Comparison of ENCODE assay signal across 8 cellular contexts in genomic region chr1:32274646-32275340, GRCh38. TPM values are rescaled to one million over a fixed set of nuclear protein-coding genes. Genes with fewer than 3 reads are reported as not detected.
A peak's percentile ranks its signal among the peaks of the same experiment; 100 is the strongest.
DNase-seq lines count a peak whose midpoint lies in the region; TF ChIP-seq lines count a peak whose summit lies in the region.
"Had no signal": no experiment of that assay in that cellular context is flagged by ENCODE, and none has a peak within 500 bp of the region (broad histone marks: within the 10 kb centered on the region; RNA-seq: fewer than 3 reads in every experiment).

No MANE protein-coding gene starts in this region.

- no peaks in the 10 kb centered on the region for H3K27me3 Mint-ChIP-seq in activated CD4-positive, alpha-beta T cell treated with anti-CD3 and anti-CD28 coated beads, Interleukin-2, amount 10 ng/mL, durations not matched to agents 24 days and 14 days
- no peaks in the 10 kb centered on the region for H3K27me3 Mint-ChIP-seq in activated CD4-positive, alpha-beta memory T cell treated with anti-CD3 and anti-CD28 coated beads for 36 hours
- H3K27me3 Mint-ChIP-seq in nephron progenitor cell (ENCODE audit: low read depth, poor library complexity): peaks cover 16% of the 10 kb centered on the region

- TF ChIP-seq CTCF in nephron progenitor cell (IDR thresholded peaks at IDR 0.05): no peak

- H3K9me3 Mint-ChIP-seq in activated CD4-positive, alpha-beta T cell treated with anti-CD3 and anti-CD28 coated beads, Interleukin-2, amount 10 ng/mL, durations not matched to agents 24 days and 14 days: no peaks in the 10 kb centered on the region
- H3K9me3 Mint-ChIP-seq in activated CD4-positive, alpha-beta memory T cell treated with anti-CD3 and anti-CD28 coated beads for 36 hours: no peaks in the 10 kb centered on the region
- no peaks in the 10 kb centered on the region for H3K9me3 Mint-ChIP-seq in nephron progenitor cell

- peak overlapping the region; percentile 86 for H3K27ac Mint-ChIP-seq in activated CD4-positive, alpha-beta T cell treated with anti-CD3 and anti-CD28 coated beads, Interleukin-2, amount 10 ng/mL, durations not matched to agents 24 days and 14 days
- H3K27ac Mint-ChIP-seq in activated CD4-positive, alpha-beta memory T cell treated with anti-CD3 and anti-CD28 coated beads for 36 hours: peak overlapping the region; percentile 90
- H3K27ac Mint-ChIP-seq in nephron progenitor cell: peak overlapping the region; percentile 36

- peaks cover 76% of the 10 kb centered on the region for H3K36me3 Mint-ChIP-seq in activated CD4-positive, alpha-beta T cell treated with anti-CD3 and anti-CD28 coated beads, Interleukin-2, amount 10 ng/mL, durations not matched to agents 24 days and 14 days (ENCODE audit: low read depth)
- H3K36me3 Mint-ChIP-seq in activated CD4-positive, alpha-beta memory T cell treated with anti-CD3 and anti-CD28 coated beads for 36 hours: peaks cover 59% of the 10 kb centered on the region
- H3K36me3 Mint-ChIP-seq in nephron progenitor cell (ENCODE audit: low read depth): no peaks in the 10 kb centered on the region

- H3K4me1 Mint-ChIP-seq in activated CD4-positive, alpha-beta T cell treated with anti-CD3 and anti-CD28 coated beads, Interleukin-2, amount 10 ng/mL, durations not matched to agents 24 days and 14 days: peaks cover 57% of the 10 kb centered on the region
- H3K4me1 Mint-ChIP-seq in activated CD4-positive, alpha-beta memory T cell treated with anti-CD3 and anti-CD28 coated beads for 36 hours (ENCODE audit: low read depth): peaks cover 43% of the 10 kb centered on the region
- peaks cover 23% of the 10 kb centered on the region for H3K4me1 Mint-ChIP-seq in nephron progenitor cell

- intact Hi-C loops in activated CD4-positive, alpha-beta T cell treated with anti-CD3 and anti-CD28 coated beads, Interleukin-2, amount 10 ng/mL, durations not matched to agents 24 days and 14 days (cut with micrococcal nuclease): loop anchor here (5.0 kb wide), 1 partner anchor 48 kb away; no protein-coding TSS in a partner anchor
- intact Hi-C loops in activated CD4-positive, alpha-beta memory T cell treated with anti-CD3 and anti-CD28 coated beads for 36 hours (cut with micrococcal nuclease): no loop called here

- no peak for DNase-seq in activated CD4-positive, alpha-beta T cell treated with anti-CD3 and anti-CD28 coated beads, Interleukin-2, amount 10 ng/mL, durations not matched to agents 24 days and 14 days
- DNase-seq in activated CD4-positive, alpha-beta T cell treated with anti-CD3 and anti-CD28 coated beads, Interleukin-2, amount 50 U/mL, for 1 hour: no peak
- no peak for DNase-seq in activated CD4-positive, alpha-beta memory T cell treated with anti-CD3 and anti-CD28 coated beads for 36 hours
- DNase-seq in nephron progenitor cell: no peak
- DNase-seq in NCI-H446 treated with DMSO at 0.1 percent for 48 hours (lab: John Stamatoyannopoulos, UW): no peak
- DNase-seq in NCI-H2196 (lab: John Stamatoyannopoulos, UW; ENCODE audit: unreplicated experiment): no peak

- CTCF ChIA-PET in activated CD4-positive, alpha-beta memory T cell treated with anti-CD3 and anti-CD28 coated beads for 36 hours (lab: Charles Lee): interaction anchor here (1.5 kb wide), 1 partner anchor 26 kb away, joined by 6 read pairs; no protein-coding TSS in a partner anchor

- peak overlapping the region; percentile 31 for H3K4me3 Mint-ChIP-seq in activated CD4-positive, alpha-beta T cell treated with anti-CD3 and anti-CD28 coated beads, Interleukin-2, amount 10 ng/mL, durations not matched to agents 24 days and 14 days
- H3K4me3 Mint-ChIP-seq in activated CD4-positive, alpha-beta memory T cell treated with anti-CD3 and anti-CD28 coated beads for 36 hours: no peak overlapping the region
- no peak overlapping the region for H3K4me3 Mint-ChIP-seq in nephron progenitor cell

- POLR2A ChIA-PET in activated CD4-positive, alpha-beta memory T cell treated with anti-CD3 and anti-CD28 coated beads for 36 hours (lab: Charles Lee): interaction anchor here (1.2 kb wide), 1 partner anchor 74 kb away, joined by 4 read pairs; the partner anchor contains the start of gene CCDC28B

RNA-seq across cellular contexts. Expression of gene HDAC1, which starts 17.1 kb away (rescaled TPM):
- total RNA-seq in activated CD4-positive, alpha-beta T cell treated with anti-CD3 and anti-CD28 coated beads, Interleukin-2, amount 10 ng/mL, durations not matched to agents 24 days and 14 days: 181 and 184 TPM in 2 replicates
- 100 to 1,000 TPM; 136 to 139 TPM for total RNA-seq in activated CD4-positive, alpha-beta memory T cell treated with anti-CD3 and anti-CD28 coated beads for 36 hours

RNA-seq across cellular contexts. Expression of gene LCK, which starts 23.7 kb away (rescaled TPM):
- 240 and 248 TPM in 2 replicates for total RNA-seq in activated CD4-positive, alpha-beta T cell treated with anti-CD3 and anti-CD28 coated beads, Interleukin-2, amount 10 ng/mL, durations not matched to agents 24 days and 14 days
- 100 to 1,000 TPM; 224 to 246 TPM for total RNA-seq in activated CD4-positive, alpha-beta memory T cell treated with anti-CD3 and anti-CD28 coated beads for 36 hours
- total RNA-seq: A673, ascending aorta had no signal

RNA-seq across cellular contexts. Expression of gene FAM167B, which starts 27.8 kb away (rescaled TPM):
- 0.23 and 0.57 TPM in 2 replicates for total RNA-seq in activated CD4-positive, alpha-beta T cell treated with anti-CD3 and anti-CD28 coated beads, Interleukin-2, amount 10 ng/mL, durations not matched to agents 24 days and 14 days
- under 1 TPM; 0.68 to 0.69 TPM for total RNA-seq in activated CD4-positive, alpha-beta memory T cell treated with anti-CD3 and anti-CD28 coated beads for 36 hours
- total RNA-seq: A673 had no signal

RNA-seq across cellular contexts. Expression of gene EIF3I, which starts 52.6 kb away (rescaled TPM):
- total RNA-seq in activated CD4-positive, alpha-beta T cell treated with anti-CD3 and anti-CD28 coated beads, Interleukin-2, amount 10 ng/mL, durations not matched to agents 24 days and 14 days: 304 and 341 TPM in 2 replicates
- total RNA-seq in activated CD4-positive, alpha-beta memory T cell treated with anti-CD3 and anti-CD28 coated beads for 36 hours: 100 to 1,000 TPM; 297 to 299 TPM

RNA-seq across cellular contexts. Expression of gene TMEM234, which starts 52.6 kb away (rescaled TPM):
- total RNA-seq in activated CD4-positive, alpha-beta T cell treated with anti-CD3 and anti-CD28 coated beads, Interleukin-2, amount 10 ng/mL, durations not matched to agents 24 days and 14 days: 10.6 and 10.9 TPM in 2 replicates
- total RNA-seq in activated CD4-positive, alpha-beta memory T cell treated with anti-CD3 and anti-CD28 coated beads for 36 hours: 1 to 10 TPM; 7.8 to 9.9 TPM

Comparison
In these comparisons a context has a peak if more than half of its experiments do, and no peak if none do; other contexts are left out.
1. H3K27ac Mint-ChIP-seq: peak in every context shown above with its lines; median percentile 90 in activated CD4-positive, alpha-beta memory T cell treated with anti-CD3 and anti-CD28 coated beads for 36 hours; 86 in activated CD4-positive, alpha-beta T cell treated with anti-CD3 and anti-CD28 coated beads, Interleukin-2, amount 10 ng/mL, durations not matched to agents 24 days and 14 days; 36 in nephron progenitor cell.